In the genomic region with DNA sequence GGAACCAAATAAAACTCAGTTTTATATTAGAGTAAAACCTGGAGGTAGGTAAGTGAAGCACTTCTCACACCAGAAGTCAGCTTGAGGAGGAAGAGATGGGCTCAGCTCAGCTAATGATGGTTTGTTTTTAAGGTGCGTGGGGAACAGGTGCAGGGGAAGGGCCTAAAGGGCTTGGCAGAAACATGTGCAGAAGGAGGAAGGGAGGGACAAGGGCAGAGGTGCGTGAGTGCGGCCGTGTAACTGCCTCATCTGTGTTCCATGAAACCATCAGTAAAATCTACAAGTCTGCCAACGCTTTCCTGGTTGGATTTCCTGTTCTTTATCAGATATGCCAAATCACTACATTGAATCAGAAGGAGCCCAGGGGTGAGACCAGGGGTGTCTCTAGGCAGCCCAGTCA, we compare ENCODE assay signal across 16 cellular contexts. TPM values are rescaled to one million over a fixed set of nuclear protein-coding genes. Genes with fewer than 3 reads are reported as not detected.
DNase-seq lines count a peak whose midpoint lies in the region; ATAC-seq and TF ChIP-seq lines count a peak whose summit lies in the region.
"Had no signal": no experiment of that assay in that cellular context is flagged by ENCODE, and none has a peak within 500 bp of the region (broad histone marks: within the 10 kb centered on the region; RNA-seq: fewer than 3 reads in every experiment).

No MANE protein-coding gene starts in this region.

- peak overlapping the region in 7 of 8 donors; percentile 4 to 86 (median 54) for H3K4me3 Mint-ChIP-seq in CD4-positive, alpha-beta memory T cell
- H3K4me3 Mint-ChIP-seq in activated naive CD8-positive, alpha-beta T cell treated with anti-CD3 and anti-CD28 coated beads, Interleukin-2, amount 50 U/mL, for 24 hours, result no peak overlapping the region
- H3K4me3 Mint-ChIP-seq: activated B cell treated with CpG ODN at 0.5 μM for 24 hours; brain; mesothelial cell of epicardium; stimulated activated naive CD8-positive, alpha-beta T cell treated with anti-CD3 and anti-CD28 coated beads, Interleukin-15, Interleukin-2, amounts not matched to agents 100 ng/mL and 50 ng/mL, for 24 hours had no signal

- peak overlapping the region; percentile 86 to 96 (median 90) for H3K27ac Mint-ChIP-seq in CD4-positive, alpha-beta memory T cell
- peak overlapping the region; percentile 72 for H3K27ac Mint-ChIP-seq in activated naive CD8-positive, alpha-beta T cell treated with anti-CD3 and anti-CD28 coated beads, Interleukin-2, amount 50 U/mL, for 24 hours
- H3K27ac Mint-ChIP-seq: activated B cell treated with CpG ODN at 0.5 μM for 24 hours, mesothelial cell of epicardium had no signal

- H3K79me2 ChIP-seq in PC-9 (ENCODE audit: low read depth), result no peaks in the 10 kb centered on the region

- intact Hi-C loops in CD4-positive, alpha-beta memory T cell (cut with micrococcal nuclease), result loop anchor here (1.0 to 5.0 kb wide), 4 partner anchors 10 to 93 kb away; a partner anchor contains a TSS
- intact Hi-C loops in gastrocnemius medialis (cut with DNase I; ENCODE audit: low total_unique reads) (no loop called here), PC-9 (cut with micrococcal nuclease; ENCODE audit: unreplicated experiment) (no loop called here)

- H3K4me3 ChIP-seq in CD4-positive, alpha-beta memory T cell (ENCODE audit: low read length in 2 of 2), result no peak overlapping the region
- H3K4me3 ChIP-seq in Jurkat, Clone E6-1 (ENCODE audit: low read length), result no peak overlapping the region
- H3K4me3 ChIP-seq in gastrocnemius medialis (no peak overlapping the region), PC-9 (no peak overlapping the region)

- DNase-seq in CD4-positive, alpha-beta memory T cell, result no peak
- DNase-seq in Jurkat, Clone E6-1 (ENCODE audit: low read depth, low spot score), result peak; percentile 57
- no peak for DNase-seq in activated naive CD8-positive, alpha-beta T cell treated with anti-CD3 and anti-CD28 coated beads, Interleukin-2, amount 50 U/mL, for 24 hours
- DNase-seq in gastrocnemius medialis (no peak), HUDEP-2 (lab: John Stamatoyannopoulos, UW; ENCODE audit: unreplicated experiment in 76 of 76) (no peak), NCI-H2029 (lab: John Stamatoyannopoulos, UW) (no peak), PC-9 (no peak)
- DNase-seq: activated B cell treated with CpG ODN at 0.5 μM for 24 hours, BE2C, kidney, occipital lobe had no signal

- H3K4me2 ChIP-seq in PC-9, result no peak overlapping the region
- H3K4me2 ChIP-seq: KMS-11 had no signal

- H3K36me3 Mint-ChIP-seq in CD4-positive, alpha-beta memory T cell, result peaks cover 42 to 63% of the 10 kb centered on the region in 2 donors
- H3K36me3 Mint-ChIP-seq in activated naive CD8-positive, alpha-beta T cell treated with anti-CD3 and anti-CD28 coated beads, Interleukin-2, amount 50 U/mL, for 24 hours (ENCODE audit: low read depth), result peaks cover 61% of the 10 kb centered on the region

- in situ Hi-C loops in gastrocnemius medialis (cut with MboI; ENCODE audit: low sequenced_read_pairs in 4 of 4), result no loop called here

- peak overlapping the region; percentile 36 for H3K27ac ChIP-seq in CD4-positive, alpha-beta memory T cell (ENCODE audit: low read depth, low read length)
- H3K27ac ChIP-seq in gastrocnemius medialis (peak overlapping the region; percentile 75 to 100 (median 98)), PC-9 (no peak overlapping the region)
- H3K27ac ChIP-seq: KMS-11 had no signal

- H3K4me1 ChIP-seq in CD4-positive, alpha-beta memory T cell (ENCODE audit: insufficient read depth, low read length), result peaks cover 96% of the 10 kb centered on the region
- H3K4me1 ChIP-seq in gastrocnemius medialis (peaks cover 58 to 94% of the 10 kb centered on the region in 2 donors), PC-9 (replicated peaks; ENCODE audit: insufficient read depth) (peaks cover 33% of the 10 kb centered on the region)
- H3K4me1 ChIP-seq: BE2C had no signal

- no peak for TF ChIP-seq CTCF in gastrocnemius medialis (IDR thresholded peaks at IDR 0.05 in 4 of 5, conservative IDR thresholded peaks at IDR 0.05 in 1 of 5)
- no peak for TF ChIP-seq CTCF in PC-9 (conservative IDR thresholded peaks at IDR 0.05)

- no peak for ATAC-seq in activated naive CD8-positive, alpha-beta T cell treated with anti-CD3 and anti-CD28 coated beads, Interleukin-2, amount 50 U/mL, for 24 hours
- ATAC-seq in gastrocnemius medialis, result peak; percentile 37 to 40

- H3F3A ChIP-seq in PC-9 (ENCODE audit: insufficient read depth, low read depth), result peaks cover 14% of the 10 kb centered on the region

- CTCF ChIA-PET in CD4-positive, alpha-beta memory T cell (lab: Charles Lee; ENCODE audit: partially characterized antibody), result interaction anchor here (0.8 to 6.1 kb wide), 8 partner anchors 9 to 102 kb away, joined by 3 to 65 read pairs (median 9); a partner anchor contains a TSS
- CTCF ChIA-PET in PC-9 (lab: Charles Lee), result no interaction called here

- H3K9me2 ChIP-seq in PC-9 (ENCODE audit: insufficient read depth), result no peaks in the 10 kb centered on the region

- peaks cover 55 to 97% (median 77%) of the 10 kb centered on the region in 4 donors for H3K4me1 Mint-ChIP-seq in CD4-positive, alpha-beta memory T cell
- peaks cover 74% of the 10 kb centered on the region for H3K4me1 Mint-ChIP-seq in activated naive CD8-positive, alpha-beta T cell treated with anti-CD3 and anti-CD28 coated beads, Interleukin-2, amount 50 U/mL, for 24 hours

- no peaks in the 10 kb centered on the region for H3K9me3 Mint-ChIP-seq in CD4-positive, alpha-beta memory T cell
- H3K9me3 Mint-ChIP-seq in activated naive CD8-positive, alpha-beta T cell treated with anti-CD3 and anti-CD28 coated beads, Interleukin-2, amount 50 U/mL, for 24 hours, result no peaks in the 10 kb centered on the region
- H3K9me3 Mint-ChIP-seq: activated B cell treated with CpG ODN at 0.5 μM for 24 hours; brain; mesothelial cell of epicardium; stimulated activated naive CD8-positive, alpha-beta T cell treated with anti-CD3 and anti-CD28 coated beads, Interleukin-15, Interleukin-2, amounts not matched to agents 100 ng/mL and 50 ng/mL, for 24 hours had no signal

- H3K27me3 Mint-ChIP-seq in CD4-positive, alpha-beta memory T cell, result no peaks in the 10 kb centered on the region
- no peaks in the 10 kb centered on the region for H3K27me3 Mint-ChIP-seq in activated naive CD8-positive, alpha-beta T cell treated with anti-CD3 and anti-CD28 coated beads, Interleukin-2, amount 50 U/mL, for 24 hours
- H3K27me3 Mint-ChIP-seq: activated B cell treated with CpG ODN at 0.5 μM for 24 hours; stimulated activated naive CD8-positive, alpha-beta T cell treated with anti-CD3 and anti-CD28 coated beads, Interleukin-15, Interleukin-2, amounts not matched to agents 100 ng/mL and 50 ng/mL, for 24 hours had no signal

- peak in 1 of 2 donors; percentile 38 for TF ChIP-seq POLR2A in gastrocnemius medialis (IDR thresholded peaks at IDR 0.05)

- H3K9me3 ChIP-seq in CD4-positive, alpha-beta memory T cell (ENCODE audit: control insufficient read depth in 1 of 2, low read length in 2 of 2), result no peaks in the 10 kb centered on the region
- H3K9me3 ChIP-seq in gastrocnemius medialis (no peaks in the 10 kb centered on the region), PC-9 (ENCODE audit: insufficient read depth, low read depth) (no peaks in the 10 kb centered on the region)
- H3K9me3 ChIP-seq: BE2C had no signal

- H4K20me1 ChIP-seq in PC-9 (ENCODE audit: insufficient read depth), result no peaks in the 10 kb centered on the region

- POLR2A ChIA-PET in CD4-positive, alpha-beta memory T cell (lab: Charles Lee; ENCODE audit: partially characterized antibody), result interaction anchor here (1.1 to 7.3 kb wide), 8 partner anchors 9 to 563 kb away, joined by 3 to 108 read pairs (median 31); a partner anchor contains a TSS
- POLR2A ChIA-PET in PC-9 (lab: Charles Lee; ENCODE audit: unreplicated experiment), result no interaction called here

- H2AFZ ChIP-seq in PC-9, result no peak overlapping the region

- no peaks in the 10 kb centered on the region for H3K27me3 ChIP-seq in CD4-positive, alpha-beta memory T cell (ENCODE audit: insufficient read depth, low read length)
- no peaks in the 10 kb centered on the region for H3K27me3 ChIP-seq in gastrocnemius medialis
- H3K27me3 ChIP-seq in PC-9 (ENCODE audit: insufficient read depth, low read depth), result no peaks in the 10 kb centered on the region
- H3K27me3 ChIP-seq: BE2C had no signal

- H3K36me3 ChIP-seq in CD4-positive, alpha-beta memory T cell (ENCODE audit: insufficient read depth, low read length), result peaks cover 27% of the 10 kb centered on the region
- H3K36me3 ChIP-seq in gastrocnemius medialis (peaks cover 0 to 52% of the 10 kb centered on the region in 2 donors), PC-9 (ENCODE audit: low read depth) (peaks cover 23% of the 10 kb centered on the region; the same call in 1 of the 2 replicates)
- H3K36me3 ChIP-seq: BE2C had no signal

- BruUV-seq in PC-9 (replicated peaks; lab: Mats Ljungman, UMichigan), result no TSS peak

RNA-seq across cellular contexts. Expression of a gene that starts 19.9 kb away (rescaled TPM):
- 10 to 100 TPM; 42.5 to 43.3 TPM for total RNA-seq in CD4-positive, alpha-beta memory T cell
- 10 to 100 TPM in 1 of 2 donors, under 1 TPM in 1; 0.73 to 10.8 TPM for polyA plus RNA-seq in CD4-positive, alpha-beta memory T cell
- 11.1 TPM for polyA plus RNA-seq in Jurkat, Clone E6-1 (2012; ENCODE audit: insufficient read depth, insufficient read length)
- total RNA-seq in gastrocnemius medialis, result 10 to 100 TPM; 47.4 to 99.8 (median 84.2) TPM
- 19.7 and 21.1 TPM in 2 replicates for total RNA-seq in PC-9 (2021)

RNA-seq across cellular contexts. Expression of a gene that starts 32.4 kb away (rescaled TPM):
- 1 to 10 TPM; 8.6 to 9.6 TPM for total RNA-seq in CD4-positive, alpha-beta memory T cell
- 10 to 100 TPM in 1 of 2 donors, 1 to 10 TPM in 1; 6.1 to 13.6 TPM for polyA plus RNA-seq in CD4-positive, alpha-beta memory T cell
- 0.38 TPM for polyA plus RNA-seq in Jurkat, Clone E6-1 (2012; ENCODE audit: insufficient read depth, insufficient read length)
- under 1 TPM in 2 of 4 donors, not detected in 2; 0.29 to 0.51 TPM for total RNA-seq in gastrocnemius medialis
- total RNA-seq in PC-9 (2021), result 0.63 and 0.74 TPM in 2 replicates
- total RNA-seq: activated B cell treated with CpG ODN at 0.5 μM for 24 hours, mesothelial cell of epicardium, occipital lobe, RPMI7951 had no signal

RNA-seq across cellular contexts. Expression of a gene that starts 51.6 kb away (rescaled TPM):
- not detected for total RNA-seq in CD4-positive, alpha-beta memory T cell
- not detected for polyA plus RNA-seq in CD4-positive, alpha-beta memory T cell
- not detected for polyA plus RNA-seq in Jurkat, Clone E6-1 (2012; ENCODE audit: insufficient read depth, insufficient read length)
- total RNA-seq in gastrocnemius medialis (under 1 TPM in 1 of 4 donors, not detected in 3; 0.04 TPM), PC-9 (2021) (0.13 and 0.18 TPM in 2 replicates)
- total RNA-seq: activated B cell treated with CpG ODN at 0.5 μM for 24 hours, mesothelial cell of epicardium, occipital lobe, RPMI7951 had no signal
